In the genomic region with DNA sequence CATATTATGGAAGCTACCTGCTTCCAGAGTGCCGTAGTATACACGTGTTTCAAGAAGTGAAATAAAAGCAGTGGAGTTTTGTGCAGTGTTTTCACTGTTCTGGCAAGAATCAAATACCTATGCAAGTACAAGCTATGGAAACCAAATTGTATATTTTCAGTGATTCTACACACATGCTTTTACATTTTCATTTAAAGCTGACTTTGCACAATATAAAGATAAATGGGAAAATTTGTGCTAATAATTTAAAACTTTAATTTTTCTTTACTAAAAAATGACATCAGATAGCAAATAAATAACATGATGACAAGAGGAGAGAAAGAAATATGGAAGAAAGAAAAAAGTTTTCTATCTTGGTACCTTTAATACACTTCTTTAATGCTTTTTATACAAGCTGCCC, we compare ENCODE assay signal across 1 cellular context.
TF ChIP-seq lines count a peak whose summit lies in the region.

No MANE protein-coding gene starts in this region.

TF ChIP-seq in HepG2, 621 proteins besides CTCF, POLR2A, EP300 and RAD21 (continued from another document):
- TF ChIP-seq, protein P1, sequence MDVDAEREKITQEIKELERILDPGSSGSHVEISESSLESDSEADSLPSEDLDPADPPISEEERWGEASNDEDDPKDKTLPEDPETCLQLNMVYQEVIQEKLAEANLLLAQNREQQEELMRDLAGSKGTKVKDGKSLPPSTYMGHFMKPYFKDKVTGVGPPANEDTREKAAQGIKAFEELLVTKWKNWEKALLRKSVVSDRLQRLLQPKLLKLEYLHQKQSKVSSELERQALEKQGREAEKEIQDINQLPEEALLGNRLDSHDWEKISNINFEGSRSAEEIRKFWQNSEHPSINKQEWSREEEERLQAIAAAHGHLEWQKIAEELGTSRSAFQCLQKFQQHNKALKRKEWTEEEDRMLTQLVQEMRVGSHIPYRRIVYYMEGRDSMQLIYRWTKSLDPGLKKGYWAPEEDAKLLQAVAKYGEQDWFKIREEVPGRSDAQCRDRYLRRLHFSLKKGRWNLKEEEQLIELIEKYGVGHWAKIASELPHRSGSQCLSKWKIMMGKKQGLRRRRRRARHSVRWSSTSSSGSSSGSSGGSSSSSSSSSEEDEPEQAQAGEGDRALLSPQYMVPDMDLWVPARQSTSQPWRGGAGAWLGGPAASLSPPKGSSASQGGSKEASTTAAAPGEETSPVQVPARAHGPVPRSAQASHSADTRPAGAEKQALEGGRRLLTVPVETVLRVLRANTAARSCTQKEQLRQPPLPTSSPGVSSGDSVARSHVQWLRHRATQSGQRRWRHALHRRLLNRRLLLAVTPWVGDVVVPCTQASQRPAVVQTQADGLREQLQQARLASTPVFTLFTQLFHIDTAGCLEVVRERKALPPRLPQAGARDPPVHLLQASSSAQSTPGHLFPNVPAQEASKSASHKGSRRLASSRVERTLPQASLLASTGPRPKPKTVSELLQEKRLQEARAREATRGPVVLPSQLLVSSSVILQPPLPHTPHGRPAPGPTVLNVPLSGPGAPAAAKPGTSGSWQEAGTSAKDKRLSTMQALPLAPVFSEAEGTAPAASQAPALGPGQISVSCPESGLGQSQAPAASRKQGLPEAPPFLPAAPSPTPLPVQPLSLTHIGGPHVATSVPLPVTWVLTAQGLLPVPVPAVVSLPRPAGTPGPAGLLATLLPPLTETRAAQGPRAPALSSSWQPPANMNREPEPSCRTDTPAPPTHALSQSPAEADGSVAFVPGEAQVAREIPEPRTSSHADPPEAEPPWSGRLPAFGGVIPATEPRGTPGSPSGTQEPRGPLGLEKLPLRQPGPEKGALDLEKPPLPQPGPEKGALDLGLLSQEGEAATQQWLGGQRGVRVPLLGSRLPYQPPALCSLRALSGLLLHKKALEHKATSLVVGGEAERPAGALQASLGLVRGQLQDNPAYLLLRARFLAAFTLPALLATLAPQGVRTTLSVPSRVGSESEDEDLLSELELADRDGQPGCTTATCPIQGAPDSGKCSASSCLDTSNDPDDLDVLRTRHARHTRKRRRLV (CRISPR knock-in tag; IDR thresholded peaks at IDR 0.05): no peak
- TF ChIP-seq ZNF354B (CRISPR knock-in tag; IDR thresholded peaks at IDR 0.05): no peak
- no peak for TF ChIP-seq ZNF607 (CRISPR knock-in tag; IDR thresholded peaks at IDR 0.05; ENCODE audit: borderline replicate concordance)
- TF ChIP-seq MAFK (conservative IDR thresholded peaks at IDR 0.05 in 1 of 2, IDR thresholded peaks at IDR 0.05 in 1 of 2; ENCODE audit: low read length in 2 of 2): peak; percentile 56 to 84
- TF ChIP-seq, protein P2, sequence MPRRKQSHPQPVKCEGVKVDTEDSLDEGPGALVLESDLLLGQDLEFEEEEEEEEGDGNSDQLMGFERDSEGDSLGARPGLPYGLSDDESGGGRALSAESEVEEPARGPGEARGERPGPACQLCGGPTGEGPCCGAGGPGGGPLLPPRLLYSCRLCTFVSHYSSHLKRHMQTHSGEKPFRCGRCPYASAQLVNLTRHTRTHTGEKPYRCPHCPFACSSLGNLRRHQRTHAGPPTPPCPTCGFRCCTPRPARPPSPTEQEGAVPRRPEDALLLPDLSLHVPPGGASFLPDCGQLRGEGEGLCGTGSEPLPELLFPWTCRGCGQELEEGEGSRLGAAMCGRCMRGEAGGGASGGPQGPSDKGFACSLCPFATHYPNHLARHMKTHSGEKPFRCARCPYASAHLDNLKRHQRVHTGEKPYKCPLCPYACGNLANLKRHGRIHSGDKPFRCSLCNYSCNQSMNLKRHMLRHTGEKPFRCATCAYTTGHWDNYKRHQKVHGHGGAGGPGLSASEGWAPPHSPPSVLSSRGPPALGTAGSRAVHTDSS (CRISPR knock-in tag; conservative IDR thresholded peaks at IDR 0.05): no peak
- TF ChIP-seq, protein P3, sequence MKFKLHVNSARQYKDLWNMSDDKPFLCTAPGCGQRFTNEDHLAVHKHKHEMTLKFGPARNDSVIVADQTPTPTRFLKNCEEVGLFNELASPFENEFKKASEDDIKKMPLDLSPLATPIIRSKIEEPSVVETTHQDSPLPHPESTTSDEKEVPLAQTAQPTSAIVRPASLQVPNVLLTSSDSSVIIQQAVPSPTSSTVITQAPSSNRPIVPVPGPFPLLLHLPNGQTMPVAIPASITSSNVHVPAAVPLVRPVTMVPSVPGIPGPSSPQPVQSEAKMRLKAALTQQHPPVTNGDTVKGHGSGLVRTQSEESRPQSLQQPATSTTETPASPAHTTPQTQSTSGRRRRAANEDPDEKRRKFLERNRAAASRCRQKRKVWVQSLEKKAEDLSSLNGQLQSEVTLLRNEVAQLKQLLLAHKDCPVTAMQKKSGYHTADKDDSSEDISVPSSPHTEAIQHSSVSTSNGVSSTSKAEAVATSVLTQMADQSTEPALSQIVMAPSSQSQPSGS (CRISPR knock-in tag; IDR thresholded peaks at IDR 0.05): no peak
- TF ChIP-seq, protein P4, sequence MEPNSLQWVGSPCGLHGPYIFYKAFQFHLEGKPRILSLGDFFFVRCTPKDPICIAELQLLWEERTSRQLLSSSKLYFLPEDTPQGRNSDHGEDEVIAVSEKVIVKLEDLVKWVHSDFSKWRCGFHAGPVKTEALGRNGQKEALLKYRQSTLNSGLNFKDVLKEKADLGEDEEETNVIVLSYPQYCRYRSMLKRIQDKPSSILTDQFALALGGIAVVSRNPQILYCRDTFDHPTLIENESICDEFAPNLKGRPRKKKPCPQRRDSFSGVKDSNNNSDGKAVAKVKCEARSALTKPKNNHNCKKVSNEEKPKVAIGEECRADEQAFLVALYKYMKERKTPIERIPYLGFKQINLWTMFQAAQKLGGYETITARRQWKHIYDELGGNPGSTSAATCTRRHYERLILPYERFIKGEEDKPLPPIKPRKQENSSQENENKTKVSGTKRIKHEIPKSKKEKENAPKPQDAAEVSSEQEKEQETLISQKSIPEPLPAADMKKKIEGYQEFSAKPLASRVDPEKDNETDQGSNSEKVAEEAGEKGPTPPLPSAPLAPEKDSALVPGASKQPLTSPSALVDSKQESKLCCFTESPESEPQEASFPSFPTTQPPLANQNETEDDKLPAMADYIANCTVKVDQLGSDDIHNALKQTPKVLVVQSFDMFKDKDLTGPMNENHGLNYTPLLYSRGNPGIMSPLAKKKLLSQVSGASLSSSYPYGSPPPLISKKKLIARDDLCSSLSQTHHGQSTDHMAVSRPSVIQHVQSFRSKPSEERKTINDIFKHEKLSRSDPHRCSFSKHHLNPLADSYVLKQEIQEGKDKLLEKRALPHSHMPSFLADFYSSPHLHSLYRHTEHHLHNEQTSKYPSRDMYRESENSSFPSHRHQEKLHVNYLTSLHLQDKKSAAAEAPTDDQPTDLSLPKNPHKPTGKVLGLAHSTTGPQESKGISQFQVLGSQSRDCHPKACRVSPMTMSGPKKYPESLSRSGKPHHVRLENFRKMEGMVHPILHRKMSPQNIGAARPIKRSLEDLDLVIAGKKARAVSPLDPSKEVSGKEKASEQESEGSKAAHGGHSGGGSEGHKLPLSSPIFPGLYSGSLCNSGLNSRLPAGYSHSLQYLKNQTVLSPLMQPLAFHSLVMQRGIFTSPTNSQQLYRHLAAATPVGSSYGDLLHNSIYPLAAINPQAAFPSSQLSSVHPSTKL (CRISPR knock-in tag; IDR thresholded peaks at IDR 0.05): no peak
